Comparison of ENCODE assay signal across 14 cellular contexts in genomic region chr7:44075296-44076075, GRCh38. TPM values are rescaled to one million over a fixed set of nuclear protein-coding genes. Genes with fewer than 3 reads are reported as not detected.
DNase-seq lines count a peak whose midpoint lies in the region; ATAC-seq lines count a peak whose summit lies in the region.
"Had no signal": no experiment of that assay in that cellular context is flagged by ENCODE, and none has a peak within 500 bp of the region (broad histone marks: within the 10 kb centered on the region; RNA-seq: fewer than 3 reads in every experiment).

No MANE protein-coding gene starts in this region.

- intact Hi-C loops in aorta (cut with DNase I) = no loop called here

- ATAC-seq in stimulated activated naive CD8-positive, alpha-beta T cell treated with anti-CD3 and anti-CD28 coated beads, Interleukin-15, Interleukin-2, amounts not matched to agents 100 U/mL and 50 U/mL, for 24 hours = no peak
- no peak for ATAC-seq in aorta (ENCODE audit: low FRiP score)
- ATAC-seq: activated naive CD4-positive, alpha-beta T cell treated with anti-CD3 and anti-CD28 coated beads, Interleukin-2, amount 50 U/mL, for 72 hours had no signal

- H3K9me3 Mint-ChIP-seq in stimulated activated naive CD8-positive, alpha-beta T cell treated with anti-CD3 and anti-CD28 coated beads, Interleukin-15, Interleukin-2, amounts not matched to agents 100 ng/mL and 50 ng/mL, for 24 hours = no peaks in the 10 kb centered on the region
- H3K9me3 Mint-ChIP-seq in immature natural killer cell = no peaks in the 10 kb centered on the region
- H3K9me3 Mint-ChIP-seq: activated naive CD4-positive, alpha-beta T cell treated with anti-CD3 and anti-CD28 coated beads, Interleukin-2, amount 50 U/mL, for 72 hours; nephron progenitor cell had no signal

- H3K4me3 Mint-ChIP-seq in stimulated activated naive CD8-positive, alpha-beta T cell treated with anti-CD3 and anti-CD28 coated beads, Interleukin-15, Interleukin-2, amounts not matched to agents 100 ng/mL and 50 ng/mL, for 24 hours = no peak overlapping the region
- peak overlapping the region in 1 of 5 donors; percentile 10 for H3K4me3 Mint-ChIP-seq in immature natural killer cell
- H3K4me3 Mint-ChIP-seq: nephron progenitor cell had no signal

- 95 to 96% methylated on average over 17 of the region's 17 CpGs for WGBS in aorta, 2 donors

- no peaks in the 10 kb centered on the region for H3K27me3 ChIP-seq in aorta (ENCODE audit: control insufficient read depth in 1 of 2, insufficient read depth in 2 of 2, low read length in 1 of 2)

- peaks cover 0 to 4% of the 10 kb centered on the region in 2 donors for H3K36me3 ChIP-seq in aorta (ENCODE audit: control insufficient read depth in 1 of 2, insufficient read depth in 2 of 2, low read length in 1 of 2)

- H3K4me1 ChIP-seq in aorta (ENCODE audit: control insufficient read depth in 1 of 2, insufficient read depth in 2 of 2, low read length in 2 of 2) = no peaks in the 10 kb centered on the region

- no peak overlapping the region for H3K4me3 ChIP-seq in aorta (ENCODE audit: low read length in 2 of 2)
- H3K4me3 ChIP-seq: coronary artery had no signal

- no peaks in the 10 kb centered on the region for H3K9me3 ChIP-seq in aorta (ENCODE audit: control insufficient read depth, low read length)

- H3K27ac Mint-ChIP-seq in stimulated activated naive CD8-positive, alpha-beta T cell treated with anti-CD3 and anti-CD28 coated beads, Interleukin-15, Interleukin-2, amounts not matched to agents 100 ng/mL and 50 ng/mL, for 24 hours = peak overlapping the region; percentile 40
- H3K27ac Mint-ChIP-seq in immature natural killer cell = peak overlapping the region; percentile 92 to 99 (median 96)
- H3K27ac Mint-ChIP-seq: nephron progenitor cell had no signal

- no peak for DNase-seq in stimulated activated naive CD8-positive, alpha-beta T cell treated with anti-CD3 and anti-CD28 coated beads, Interleukin-15, Interleukin-2, amounts not matched to agents 100 U/mL and 50 U/mL, for 24 hours
- DNase-seq in immature natural killer cell (no peak), aorta (peak; percentile 40 to 62), kidney glomerular epithelial cell (lab: John Stamatoyannopoulos, UW) (no peak)
- DNase-seq in stimulated activated naive CD4-positive, alpha-beta T cell treated with Interleukin-2 at 50 U/mL for 16 hours (lab: John Stamatoyannopoulos, UW) = no peak
- DNase-seq: activated CD4-positive, alpha-beta T cell treated with anti-CD3 and anti-CD28 coated beads, Interleukin-2, amount 50 U/mL, for 1 hour; islet precursor cell; NCI-H2081 treated with DMSO at 0.1 percent for 48 hours; nephron progenitor cell; NK-92 treated with Interleukin-12 subunit alpha and Interleukin-12 subunit beta, amount 100 ng/mL, for 24 hours had no signal

- no peaks in the 10 kb centered on the region for H3K27me3 Mint-ChIP-seq in stimulated activated naive CD8-positive, alpha-beta T cell treated with anti-CD3 and anti-CD28 coated beads, Interleukin-15, Interleukin-2, amounts not matched to agents 100 ng/mL and 50 ng/mL, for 24 hours
- H3K27me3 Mint-ChIP-seq in immature natural killer cell (ENCODE audit: low read depth in 3 of 3) = peaks cover 1 to 7% (median 5%) of the 10 kb centered on the region in 3 donors

- peaks cover 71% of the 10 kb centered on the region for H3K36me3 Mint-ChIP-seq in stimulated activated naive CD8-positive, alpha-beta T cell treated with anti-CD3 and anti-CD28 coated beads, Interleukin-15, Interleukin-2, amounts not matched to agents 100 ng/mL and 50 ng/mL, for 24 hours (ENCODE audit: low read depth)
- H3K36me3 Mint-ChIP-seq in immature natural killer cell = peaks cover 0 to 25% (median 8%) of the 10 kb centered on the region in 3 donors

- peaks cover 62% of the 10 kb centered on the region for H3K4me1 Mint-ChIP-seq in stimulated activated naive CD8-positive, alpha-beta T cell treated with anti-CD3 and anti-CD28 coated beads, Interleukin-15, Interleukin-2, amounts not matched to agents 100 ng/mL and 50 ng/mL, for 24 hours (ENCODE audit: low read depth)
- H3K4me1 Mint-ChIP-seq in immature natural killer cell = peaks cover 48% of the 10 kb centered on the region in 2 donors

- no peak overlapping the region for H3K27ac ChIP-seq in aorta (ENCODE audit: low read depth in 1 of 2, low read length in 2 of 2)

RNA-seq across cellular contexts. Expression of gene POLM, which starts 6.8 kb away (rescaled TPM):
- polyA plus RNA-seq in immature natural killer cell = 10 to 100 TPM in 1 of 3 donors, 1 to 10 TPM in 2; 5.1 to 23.3 (median 7.2) TPM
- 10 to 100 TPM; 27.6 to 35.7 TPM for total RNA-seq in aorta
- polyA plus RNA-seq in aorta = 10 to 100 TPM in 1 of 2 donors, 1 to 10 TPM in 1; 8.4 to 35.6 TPM

RNA-seq across cellular contexts. Expression of gene PGAM2, which starts 10.1 kb away (rescaled TPM):
- not detected for polyA plus RNA-seq in immature natural killer cell
- total RNA-seq in aorta = 1 to 10 TPM; 4.1 to 4.8 TPM
- 1 to 10 TPM; 8.0 to 9.5 TPM for polyA plus RNA-seq in aorta
- total RNA-seq: LHCN-M2 had no signal

RNA-seq across cellular contexts. Expression of gene AEBP1, which starts 28.7 kb away (rescaled TPM):
- polyA plus RNA-seq in immature natural killer cell = 1 to 10 TPM in 2 of 3 donors, not detected in 1; 1.5 TPM
- 1,000 to 10,000 TPM in 1 of 2 donors, 100 to 1,000 TPM in 1; 856 to 1,098 TPM for total RNA-seq in aorta
- 1,000 to 10,000 TPM in 1 of 2 donors, 100 to 1,000 TPM in 1; 293 to 2,243 TPM for polyA plus RNA-seq in aorta
- total RNA-seq: LHCN-M2 had no signal

RNA-seq across cellular contexts. Expression of gene DBNL, which starts 31.0 kb away (rescaled TPM):
- 100 to 1,000 TPM; 237 to 306 (median 285) TPM for polyA plus RNA-seq in immature natural killer cell
- total RNA-seq in aorta = 100 to 1,000 TPM in 1 of 2 donors, 10 to 100 TPM in 1; 96.1 to 105 TPM
- 10 to 100 TPM; 80.1 to 91.6 TPM for polyA plus RNA-seq in aorta

RNA-seq across cellular contexts. Expression of gene POLD2, which starts 47.9 kb away (rescaled TPM):
- polyA plus RNA-seq in immature natural killer cell (10 to 100 TPM; 39.8 to 65.7 (median 48.4) TPM), aorta (10 to 100 TPM; 31.6 to 93.1 TPM)
- total RNA-seq in aorta = 10 to 100 TPM; 49.5 to 53.4 TPM

Comparison
In these comparisons a context has a peak if more than half of its experiments do, and no peak if none do; other contexts are left out.
1. DNase-seq: peak in aorta (2 of 2); none in stimulated activated naive CD8-positive, alpha-beta T cell treated with anti-CD3 and anti-CD28 coated beads, Interleukin-15, Interleukin-2, amounts not matched to agents 100 U/mL and 50 U/mL, for 24 hours (single experiment), immature natural killer cell (0 of 3), kidney glomerular epithelial cell (single experiment) and stimulated activated naive CD4-positive, alpha-beta T cell treated with Interleukin-2 at 50 U/mL for 16 hours (single experiment).
2. RNA of gene PGAM2, which starts 10.1 kb away (polyA plus RNA-seq): 8.0 to 9.5 TPM in aorta; not detected in immature natural killer cell; every median in the first group is over 4 times any median in the second.
3. RNA of gene AEBP1, which starts 28.7 kb away (polyA plus RNA-seq): 293 to 2,243 TPM in aorta; 1.5 TPM in immature natural killer cell; every median in the first group is over 100 times any median in the second.